3 cellular contexts compared by ENCODE assay signal in genomic region chr1:111095421-111095820, GRCh38. TPM values are rescaled to one million over a fixed set of nuclear protein-coding genes. Genes with fewer than 3 reads are reported as not detected.
DNase-seq lines count a peak whose midpoint lies in the region; ATAC-seq, FAIRE-seq and TF ChIP-seq lines count a peak whose summit lies in the region.
"Not testable (repeated sequence)": the region's sequence is repeated elsewhere in the genome, so short reads cannot be mapped to it uniquely, and the experiment has no call there.

No MANE protein-coding gene starts in this region.

- CTCF ChIA-PET in HEK293 (lab: Yijun Ruan, JAX); K562 (lab: Yijun Ruan, JAX; ENCODE audit: low intra/inter-chr PET ratio): not testable (repeated sequence)

- TF ChIP-seq EP300 in K562 (IDR thresholded peaks at IDR 0.05; ENCODE audit: low read length): not testable (repeated sequence)

- ATAC-seq in K562: not testable (repeated sequence)

- H3K9me1 ChIP-seq in K562 (ENCODE audit: control insufficient read depth, insufficient read depth, low read length): not testable (repeated sequence)

- TF ChIP-seq CTCF in HEK293 (tag by site-specific recombination; IDR thresholded peaks at IDR 0.05); K562 (IDR thresholded peaks at IDR 0.05 in 2 of 3, conservative IDR thresholded peaks at IDR 0.05 in 1 of 3; ENCODE audit: insufficient read depth in 2 of 3, low read depth in 1 of 3, low read length in 3 of 3); endothelial cell (IDR thresholded peaks at IDR 0.05; ENCODE audit: unreplicated experiment): not testable (repeated sequence)

- peak overlapping the region; percentile 5 for H3K4me3 Mint-ChIP-seq in endothelial cell (ENCODE audit: unreplicated experiment)

- not testable (repeated sequence) for H3K4me1 Mint-ChIP-seq in endothelial cell (ENCODE audit: unreplicated experiment)

- TF ChIP-seq RAD21 in K562 (CRISPR knock-in tag; conservative IDR thresholded peaks at IDR 0.05 in 1 of 2, IDR thresholded peaks at IDR 0.05 in 1 of 2): not testable (repeated sequence)

- H3K36me3 Mint-ChIP-seq in endothelial cell (ENCODE audit: low read depth, unreplicated experiment): peaks cover 28% of the 10 kb centered on the region

- H3K4me2 ChIP-seq in K562 (ENCODE audit: insufficient read depth, low read length): not testable (repeated sequence)

- H3K27ac ChIP-seq in HEK293 (ENCODE audit: extremely low read depth, low read depth, low read length); K562 (ENCODE audit: extremely low read depth, low read depth, low read length): not testable (repeated sequence)

- H3K27ac Mint-ChIP-seq in endothelial cell (ENCODE audit: unreplicated experiment): not testable (repeated sequence)

- not testable (repeated sequence) for BruUV-seq in K562 (replicated peaks; lab: Mats Ljungman, UMichigan)

- not testable (repeated sequence) for H3K9me3 ChIP-seq in HEK293 (ENCODE audit: control insufficient read depth, insufficient read depth, low read depth, low read length); K562 (replicated peaks; ENCODE audit: control insufficient read depth, insufficient read depth, low read depth, low read length)

- H3K9ac ChIP-seq in K562 (ENCODE audit: insufficient read depth in 1 of 2, low read depth in 2 of 2, low read length in 2 of 2): not testable (repeated sequence)

- not testable (repeated sequence) for TF ChIP-seq POLR2A in K562 (conservative IDR thresholded peaks at IDR 0.05)

- in situ Hi-C loops in K562 (cut with MboI): not testable (repeated sequence)

- not testable (repeated sequence) for H3K27me3 Mint-ChIP-seq in endothelial cell (ENCODE audit: unreplicated experiment)

- H4K20me1 ChIP-seq in K562 (replicated peaks; ENCODE audit: control insufficient read depth, insufficient read depth, low read length): not testable (repeated sequence)

- DNase-seq in K562 (ENCODE audit: extremely low read depth in 1 of 4, low spot score in 3 of 4); endothelial cell (ENCODE audit: low spot score): not testable (repeated sequence)

- not testable (repeated sequence) for H3K4me3 ChIP-seq in HEK293 (ENCODE audit: low read depth, low read length); K562

- H3K9me3 Mint-ChIP-seq in endothelial cell (ENCODE audit: unreplicated experiment): peaks cover 19% of the 10 kb centered on the region

- H3K36me3 ChIP-seq in HEK293 (ENCODE audit: control insufficient read depth in 2 of 2, insufficient read depth in 1 of 2, low read length in 2 of 2); K562 (ENCODE audit: control insufficient read depth, insufficient read depth, low read length): not testable (repeated sequence)

- H3K4me1 ChIP-seq in HEK293 (ENCODE audit: control insufficient read depth, insufficient read depth, low read length); K562 (replicated peaks in 1 of 2; ENCODE audit: control insufficient read depth in 2 of 2, insufficient read depth in 2 of 2, low read length in 2 of 2): not testable (repeated sequence)

- intact Hi-C loops in K562 (cut with micrococcal nuclease): not testable (repeated sequence)

- H2AFZ ChIP-seq in K562 (ENCODE audit: low read depth, low read length): not testable (repeated sequence)

- H3K79me2 ChIP-seq in K562 (ENCODE audit: control insufficient read depth, insufficient read depth, low read length): not testable (repeated sequence)

- WGBS in K562 (ENCODE audit: insufficient coverage, low coverage, missing lambda C conversion rate): 47% methylated on average over 3 of the region's 3 CpGs

- not testable (repeated sequence) for FAIRE-seq in K562 (lab: Jason Lieb, UNC)

- POLR2A ChIA-PET in HEK293 (lab: Yijun Ruan, JAX): not testable (repeated sequence)
- POLR2A ChIA-PET in K562 (lab: Yijun Ruan, JAX): interaction anchor here (0.6 kb wide), 1 partner anchor 197 kb away, joined by 3 read pairs; no protein-coding TSS in a partner anchor

- H3K27me3 ChIP-seq in K562 (ENCODE audit: control insufficient read depth in 2 of 2, insufficient read depth in 2 of 2, low read length in 2 of 2): not testable (repeated sequence)

TF ChIP-seq in HEK293, 187 proteins besides CTCF, POLR2A, EP300 and RAD21:
- TF ChIP-seq ZNF146 (tag by site-specific recombination; IDR thresholded peaks at IDR 0.05): peak; percentile 64; the same call in 1 of the 2 replicates

TF ChIP-seq in K562, 482 proteins besides CTCF, POLR2A, EP300 and RAD21:
- 0 out of 4 replicates have a peak, but pooled peaks have one; percentile 9 to 19 for TF ChIP-seq KDM1A (IDR thresholded peaks at IDR 0.05)
- peak; percentile 74; the same call in 1 of the 2 replicates for TF ChIP-seq BCOR (IDR thresholded peaks at IDR 0.05)
- TF ChIP-seq RBM25 (IDR thresholded peaks at IDR 0.05; ENCODE audit: low read depth, low read length, severe bottlenecking): peak; percentile 10
- TF ChIP-seq ZNF146 (CRISPR knock-in tag; IDR thresholded peaks at IDR 0.05; ENCODE audit: unreplicated experiment): peak; percentile 62

RNA-seq across cellular contexts. Expression of gene DRAM2, which starts 44.5 kb away (rescaled TPM):
- total RNA-seq in K562 (2011; cell fraction: chromatin; rRNA removed; ENCODE audit: low replicate concordance): 55.1 and 79.4 TPM in 2 replicates
- total RNA-seq in K562 (2011; cell fraction: nucleolus; rRNA removed): 47.5 and 52.1 TPM in 2 replicates
- total RNA-seq in K562 (2011; cell fraction: nucleoplasm; rRNA removed): 96.9 and 112 TPM in 2 replicates
- total RNA-seq in K562 (2014; rRNA removed): 29.0 and 38.2 TPM in 2 replicates
- total RNA-seq in K562 (2014; rRNA removed; fragmentation: Illumina TruSeq; extraction: Trizol): 53.5 and 56.8 TPM in 2 replicates
- 43.3 and 44.1 TPM in 2 replicates for total RNA-seq in K562 (2015; rRNA removed; fragmentation: Illumina TruSeq; extraction: Trizol)
- 35.9 and 41.9 TPM in 2 replicates for total RNA-seq in K562 (2021)
- polyA plus RNA-seq in K562 (2011; rRNA removed): 158 and 161 TPM in 2 replicates
- 38.2 and 103 TPM in 2 replicates for polyA plus RNA-seq in K562 (2011; cell fraction: cytosol; rRNA removed)
- 81.1 and 121 TPM in 2 replicates for polyA plus RNA-seq in K562 (2011; cell fraction: nucleus; rRNA removed)
- polyA plus RNA-seq in K562 (2012): 36.3 and 87.9 TPM in 2 replicates
- 67.4 and 77.7 TPM in 2 replicates for polyA plus RNA-seq in K562 (2014; fragmentation: Illumina TruSeq; extraction: Trizol)
- polyA plus RNA-seq in K562 (2014; fragmentation: Nextera tagmentation; extraction: Ambion mirVana): 100 to 1,000 TPM in 1 of 2 experiments, 10 to 100 TPM in 1; 93.4 to 101 TPM
- 46.4 and 60.2 TPM in 2 replicates for polyA plus RNA-seq in K562 (2014; rRNA removed)
- polyA minus RNA-seq in K562 (2011; rRNA and poly(A)+ RNA removed): 92.2 and 94.6 TPM in 2 replicates
- 27.1 and 32.8 TPM in 2 replicates for polyA minus RNA-seq in K562 (2011; cell fraction: cytosol; rRNA and poly(A)+ RNA removed)
- 19.8 and 33.9 TPM in 2 replicates for polyA minus RNA-seq in K562 (2011; cell fraction: nucleus; rRNA and poly(A)+ RNA removed)
- 79.8 TPM for total RNA-seq in endothelial cell (ENCODE audit: unreplicated experiment)

RNA-seq across cellular contexts. Expression of gene CEPT1, which starts 44.6 kb away (rescaled TPM):
- total RNA-seq in K562 (2011; cell fraction: chromatin; rRNA removed; ENCODE audit: low replicate concordance): 77.6 and 152 TPM in 2 replicates
- total RNA-seq in K562 (2011; cell fraction: nucleolus; rRNA removed): 38.0 and 48.8 TPM in 2 replicates
- total RNA-seq in K562 (2011; cell fraction: nucleoplasm; rRNA removed): 77.7 and 110 TPM in 2 replicates
- total RNA-seq in K562 (2014; rRNA removed): 24.4 and 25.1 TPM in 2 replicates
- 52.7 and 54.1 TPM in 2 replicates for total RNA-seq in K562 (2014; rRNA removed; fragmentation: Illumina TruSeq; extraction: Trizol)
- total RNA-seq in K562 (2015; rRNA removed; fragmentation: Illumina TruSeq; extraction: Trizol): 42.3 and 47.6 TPM in 2 replicates
- total RNA-seq in K562 (2021): 35.5 and 45.7 TPM in 2 replicates
- polyA plus RNA-seq in K562 (2011; rRNA removed): 72.6 and 73.9 TPM in 2 replicates
- polyA plus RNA-seq in K562 (2011; cell fraction: cytosol; rRNA removed): 17.1 and 37.5 TPM in 2 replicates
- polyA plus RNA-seq in K562 (2011; cell fraction: nucleus; rRNA removed): 34.6 and 56.8 TPM in 2 replicates
- 24.2 and 25.2 TPM in 2 replicates for polyA plus RNA-seq in K562 (2012)
- 30.9 and 42.4 TPM in 2 replicates for polyA plus RNA-seq in K562 (2014; fragmentation: Illumina TruSeq; extraction: Trizol)
- 10 to 100 TPM; 39.1 to 46.4 TPM for polyA plus RNA-seq in K562 (2014; fragmentation: Nextera tagmentation; extraction: Ambion mirVana)
- polyA plus RNA-seq in K562 (2014; rRNA removed): 28.0 and 33.1 TPM in 2 replicates
- polyA minus RNA-seq in K562 (2011; rRNA and poly(A)+ RNA removed): 86.2 and 109 TPM in 2 replicates
- polyA minus RNA-seq in K562 (2011; cell fraction: cytosol; rRNA and poly(A)+ RNA removed): 21.6 and 23.8 TPM in 2 replicates
- polyA minus RNA-seq in K562 (2011; cell fraction: nucleus; rRNA and poly(A)+ RNA removed): 34.6 and 56.8 TPM in 2 replicates
- total RNA-seq in endothelial cell (ENCODE audit: unreplicated experiment): 127 TPM
